Comparison of ENCODE assay signal across 8 cellular contexts in the genomic region with DNA sequence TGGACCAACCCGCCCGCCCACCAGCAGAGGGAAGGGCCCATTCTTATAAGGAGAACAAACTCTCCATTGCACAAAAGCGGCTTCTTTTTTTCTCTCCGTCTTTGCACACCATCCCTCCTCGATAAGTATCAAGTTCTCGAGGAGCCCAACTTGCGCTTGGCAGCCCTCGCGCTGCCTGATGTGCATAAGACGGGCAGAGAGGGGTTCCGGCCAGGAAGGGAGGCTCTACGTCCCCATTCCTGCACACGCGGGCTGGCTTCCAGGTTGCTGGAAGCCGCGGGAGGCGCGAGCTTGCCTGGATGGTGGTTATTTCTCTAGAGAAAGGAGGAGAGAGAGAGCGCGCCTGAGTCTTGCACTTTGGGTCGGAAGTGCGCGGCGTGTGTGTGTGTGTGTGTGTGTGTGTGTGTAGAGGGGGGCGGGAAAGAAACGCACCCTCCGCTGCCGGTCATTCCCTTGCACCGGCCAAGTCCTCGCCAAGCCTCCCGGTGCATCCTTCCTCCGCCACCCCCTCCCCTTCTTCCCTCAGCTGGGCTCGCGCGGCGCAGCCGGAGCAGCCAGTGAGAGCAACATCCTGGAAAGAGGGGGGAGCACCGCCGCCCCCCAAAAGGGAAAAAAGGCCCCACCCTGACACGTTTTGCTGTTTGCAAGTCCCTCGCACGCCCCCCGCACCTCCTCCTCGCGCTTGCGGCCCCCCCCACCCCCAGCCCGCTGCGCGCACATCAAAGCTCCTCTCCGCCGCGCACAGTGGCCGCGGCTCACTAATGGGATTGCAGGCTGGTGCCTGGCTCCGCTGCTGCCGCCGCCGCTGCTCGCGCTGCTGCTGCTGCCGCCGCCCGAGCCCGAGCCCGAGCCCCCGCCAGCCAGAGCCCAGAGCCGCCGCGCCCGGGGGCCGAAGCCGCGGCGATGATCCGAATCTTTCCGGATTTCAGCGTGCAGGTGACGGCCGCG. TPM values are rescaled to one million over a fixed set of nuclear protein-coding genes. Genes with fewer than 3 reads are reported as not detected.
DNase-seq lines count a peak whose midpoint lies in the region; ATAC-seq and TF ChIP-seq lines count a peak whose summit lies in the region.

No MANE protein-coding gene starts in this region.

- TF ChIP-seq CTCF in choroid plexus epithelial cell (conservative IDR thresholded peaks at IDR 0.05; ENCODE audit: low read depth, low read length) (no peak), liver (IDR thresholded peaks at IDR 0.05; ENCODE audit: low read depth, low read length, missing input control) (no peak), tibial nerve (IDR thresholded peaks at IDR 0.05) (no peak)

- no peak for ATAC-seq in GM19328 (IDR thresholded peaks at IDR 0.05; ENCODE audit: unreplicated experiment)

- 1% methylated on average over 80 of the region's 80 CpGs for WGBS in liver
- 0 to 1% methylated on average over 27 to 56 of the region's 80 CpGs for WGBS in tibial nerve, 2 donors

- peak; percentile 46 for DNase-seq in Caki2 (ENCODE audit: low read depth)
- peak; percentile 28 to 38 for DNase-seq in NCI-H1930 (lab: John Stamatoyannopoulos, UW)
- peak; percentile 35 for DNase-seq in choroid plexus epithelial cell (ENCODE audit: low read depth)
- DNase-seq in tibial nerve (ENCODE audit: low spot score in 2 of 2): no peak
- DNase-seq in NAMALWA (ENCODE audit: low spot score): no peak
- DNase-seq in KG1 (lab: John Stamatoyannopoulos, UW): no peak

- in situ Hi-C loops in Caki2 (cut with HindIII; ENCODE audit: low pct_unique_long_range_greater_than_20kb, low sequenced_read_pairs): no loop called here

- H3K4me3 ChIP-seq in choroid plexus epithelial cell (ENCODE audit: low read depth, low read length): peak overlapping the region; percentile 49
- peak overlapping the region in 2 of 3 donors; percentile 12 to 59 for H3K4me3 ChIP-seq in liver (ENCODE audit: low read depth in 1 of 3, low read length in 3 of 3)
- peak overlapping the region; percentile 36 to 58 (median 45) for H3K4me3 ChIP-seq in tibial nerve

- no peak for TF ChIP-seq EP300 in tibial nerve (IDR thresholded peaks at IDR 0.05)

- no peaks in the 10 kb centered on the region for H3K9me3 ChIP-seq in liver (ENCODE audit: control insufficient read depth in 4 of 4, low read length in 3 of 4)
- H3K9me3 ChIP-seq in tibial nerve: no peaks in the 10 kb centered on the region

- no peak overlapping the region for H3K27ac ChIP-seq in liver (ENCODE audit: low read depth in 1 of 2, low read length in 2 of 2)
- peak overlapping the region in 1 of 4 donors; percentile 20 for H3K27ac ChIP-seq in tibial nerve

- H3K27me3 ChIP-seq in liver (ENCODE audit: control insufficient read depth in 4 of 4, insufficient read depth in 4 of 4, low read length in 3 of 4) (peaks cover 4 to 16% (median 11%) of the 10 kb centered on the region in 4 donors), tibial nerve (peaks cover 0 to 31% of the 10 kb centered on the region in 2 donors)

- H3K4me1 ChIP-seq in liver (ENCODE audit: control insufficient read depth in 4 of 4, insufficient read depth in 4 of 4, low read length in 3 of 4): peaks cover 10 to 32% (median 25%) of the 10 kb centered on the region in 4 donors
- peaks cover 0 to 37% (median 8%) of the 10 kb centered on the region in 4 donors for H3K4me1 ChIP-seq in tibial nerve

- no peak overlapping the region for H3K9ac ChIP-seq in liver (ENCODE audit: low read depth in 1 of 2, low read length in 2 of 2)

- no peak for TF ChIP-seq POLR2A in tibial nerve (IDR thresholded peaks at IDR 0.05)

- TF ChIP-seq RAD21 in liver (IDR thresholded peaks at IDR 0.05): no peak

- H3K36me3 ChIP-seq in liver (ENCODE audit: control insufficient read depth in 4 of 4, insufficient read depth in 3 of 4, low read depth in 1 of 4, low read length in 3 of 4) (no peaks in the 10 kb centered on the region), tibial nerve (no peaks in the 10 kb centered on the region)

TF ChIP-seq in liver, 16 proteins besides CTCF, POLR2A, EP300 and RAD21:
- TF ChIP-seq TAF1 (conservative IDR thresholded peaks at IDR 0.05): no peak
- TF ChIP-seq HNF4A (conservative IDR thresholded peaks at IDR 0.05): no peak
- TF ChIP-seq, protein P1, sequence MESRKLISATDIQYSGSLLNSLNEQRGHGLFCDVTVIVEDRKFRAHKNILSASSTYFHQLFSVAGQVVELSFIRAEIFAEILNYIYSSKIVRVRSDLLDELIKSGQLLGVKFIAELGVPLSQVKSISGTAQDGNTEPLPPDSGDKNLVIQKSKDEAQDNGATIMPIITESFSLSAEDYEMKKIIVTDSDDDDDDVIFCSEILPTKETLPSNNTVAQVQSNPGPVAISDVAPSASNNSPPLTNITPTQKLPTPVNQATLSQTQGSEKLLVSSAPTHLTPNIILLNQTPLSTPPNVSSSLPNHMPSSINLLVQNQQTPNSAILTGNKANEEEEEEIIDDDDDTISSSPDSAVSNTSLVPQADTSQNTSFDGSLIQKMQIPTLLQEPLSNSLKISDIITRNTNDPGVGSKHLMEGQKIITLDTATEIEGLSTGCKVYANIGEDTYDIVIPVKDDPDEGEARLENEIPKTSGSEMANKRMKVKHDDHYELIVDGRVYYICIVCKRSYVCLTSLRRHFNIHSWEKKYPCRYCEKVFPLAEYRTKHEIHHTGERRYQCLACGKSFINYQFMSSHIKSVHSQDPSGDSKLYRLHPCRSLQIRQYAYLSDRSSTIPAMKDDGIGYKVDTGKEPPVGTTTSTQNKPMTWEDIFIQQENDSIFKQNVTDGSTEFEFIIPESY (IDR thresholded peaks at IDR 0.05): no peak
- no peak for TF ChIP-seq JUND (IDR thresholded peaks at IDR 0.05)
- no peak for TF ChIP-seq NR2F2 (IDR thresholded peaks at IDR 0.05)
- TF ChIP-seq SP1 (IDR thresholded peaks at IDR 0.05): no peak
- no peak for TF ChIP-seq HNF4G (IDR thresholded peaks at IDR 0.05)
- TF ChIP-seq EGR1 (IDR thresholded peaks at IDR 0.05; ENCODE audit: low read depth in 2 of 2): no peak
- TF ChIP-seq YY1 (IDR thresholded peaks at IDR 0.05): no peak

RNA-seq across cellular contexts. Expression of gene NPAS3, which starts 4.5 kb away (rescaled TPM):
- total RNA-seq in Caki2 (2014; rRNA removed; shearing (Covaris generic); ENCODE audit: low replicate concordance): 8.1 TPM in 1 of 2 replicates, not detected in the other
- under 1 TPM; 0.08 to 0.09 TPM for total RNA-seq in liver
- under 1 TPM in 1 of 2 donors, not detected in 1; 0.07 TPM for polyA plus RNA-seq in liver
- total RNA-seq in tibial nerve: 10 to 100 TPM in 1 of 4 donors, 1 to 10 TPM in 3; 1.5 to 12.3 (median 3.4) TPM

Comparison
In these comparisons a context has a peak if more than half of its experiments do, and no peak if none do; other contexts are left out.
1. DNase-seq: peak in Caki2 (single experiment), NCI-H1930 (2 of 2) and choroid plexus epithelial cell (single experiment); none in tibial nerve (0 of 2), NAMALWA (single experiment) and KG1 (single experiment).
2. Peak in every context shown above with its lines, with median percentiles within 50 percentile points of each other: H3K4me3 ChIP-seq.